Comparison of ENCODE assay signal across 1 cellular context in the genomic region with DNA sequence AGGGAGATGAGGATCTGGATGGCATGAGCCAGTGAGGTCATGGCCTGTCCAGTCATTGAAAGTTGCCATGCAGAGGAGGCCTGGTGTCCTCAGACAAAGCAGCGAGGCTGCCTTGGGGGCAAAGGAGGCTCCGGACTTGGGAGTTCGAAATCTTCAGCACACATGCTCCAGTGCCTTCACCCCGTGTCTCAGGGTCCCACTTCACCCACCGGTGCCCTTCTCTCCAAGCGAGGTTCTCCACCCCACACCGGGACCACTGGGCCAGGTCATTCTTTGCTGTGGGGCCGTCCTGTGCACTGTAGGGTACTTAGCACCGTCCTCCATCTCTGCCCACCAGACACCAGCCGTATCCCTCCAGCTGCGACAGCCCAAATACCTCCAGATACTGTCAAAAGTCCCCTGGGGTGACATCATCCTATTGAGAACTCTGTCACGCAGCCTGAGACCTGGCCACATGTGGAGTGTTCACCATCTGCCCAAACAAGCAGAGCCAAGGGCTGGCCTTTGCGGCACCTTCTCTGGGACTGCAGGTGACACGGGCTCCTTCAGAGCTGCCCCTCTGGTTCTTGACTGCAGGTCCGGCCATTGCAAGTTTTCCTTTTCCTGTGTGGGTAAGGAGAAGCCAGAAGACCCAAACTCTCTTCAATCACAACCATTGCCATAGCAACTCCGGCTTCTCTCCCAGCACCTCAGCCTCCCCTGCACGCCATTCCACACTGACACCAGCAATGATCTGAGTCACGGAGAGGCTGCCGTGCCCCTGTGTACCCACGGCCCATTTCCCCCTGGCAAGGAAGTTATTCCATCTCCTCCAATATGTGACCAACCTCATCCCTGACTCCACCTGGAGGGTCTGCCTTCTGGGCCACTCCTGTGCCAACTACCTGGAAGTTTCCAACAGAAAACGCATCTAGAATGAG.
TF ChIP-seq lines count a peak whose summit lies in the region.

No MANE protein-coding gene starts in this region.

TF ChIP-seq in H1, 55 proteins besides CTCF, POLR2A, EP300 and RAD21:
- TF ChIP-seq JUN (IDR thresholded peaks at IDR 0.05; ENCODE audit: low read depth, low read length) (no peak), RBBP5 (IDR thresholded peaks at IDR 0.05; ENCODE audit: borderline replicate concordance, low read depth, low read length) (no peak), CBX5 (IDR thresholded peaks at IDR 0.05; ENCODE audit: low read depth, low read length) (no peak), SP2 (IDR thresholded peaks at IDR 0.05; ENCODE audit: low read length) (no peak), BCL11A (IDR thresholded peaks at IDR 0.05; ENCODE audit: low read depth in 2 of 2, low read length in 2 of 2) (no peak), TEAD4 (IDR thresholded peaks at IDR 0.05; ENCODE audit: low read depth, low read length) (no peak), EZH2 (IDR thresholded peaks at IDR 0.05; ENCODE audit: low read depth, low read length, severe bottlenecking) (no peak), RNF2 (IDR thresholded peaks at IDR 0.05; ENCODE audit: borderline replicate concordance, low read depth, low read length, missing control alignments, poor library complexity, severe bottlenecking) (no peak), E2F6 (IDR thresholded peaks at IDR 0.05) (no peak), HDAC6 (IDR thresholded peaks at IDR 0.05; ENCODE audit: low read depth, low read length) (no peak), CBX8 (IDR thresholded peaks at IDR 0.05; ENCODE audit: borderline replicate concordance, low read depth, low read length) (no peak), CHD1 (IDR thresholded peaks at IDR 0.05; ENCODE audit: low read depth, low read length) (no peak), FOSL1 (IDR thresholded peaks at IDR 0.05; ENCODE audit: insufficient read depth, low read depth, low read length) (no peak), BRCA1 (IDR thresholded peaks at IDR 0.05; ENCODE audit: low read depth, low read length) (no peak), SIX5 (IDR thresholded peaks at IDR 0.05; ENCODE audit: low read depth, low read length) (no peak), YY1 (IDR thresholded peaks at IDR 0.05; ENCODE audit: low read depth, low read length) (no peak), SRF (IDR thresholded peaks at IDR 0.05; ENCODE audit: low read depth, low read length) (no peak)
